ENCODE assay signal across 25 cellular contexts in genomic region chr13:29515372-29515771, GRCh38.
A peak's percentile ranks its signal among the peaks of the same experiment; 100 is the strongest.
DNase-seq lines count a peak whose midpoint lies in the region; ATAC-seq, FAIRE-seq and TF ChIP-seq lines count a peak whose summit lies in the region.
"Had no signal": no experiment of that assay in that cellular context is flagged by ENCODE, and none has a peak within 500 bp of the region (broad histone marks: within the 10 kb centered on the region; RNA-seq: fewer than 3 reads in every experiment).

No MANE protein-coding gene starts in this region.

- H3K4ac ChIP-seq in H1 (replicated peaks; ENCODE audit: insufficient read length, low read depth, low read length) = no peak overlapping the region

- no peak overlapping the region for H3K14ac ChIP-seq in H1 (ENCODE audit: insufficient read length)

- TF ChIP-seq POLR2A in H1 (IDR thresholded peaks at IDR 0.05; ENCODE audit: control extremely low read depth in 1 of 2, low read depth in 2 of 2, low read length in 2 of 2) (no peak), upper lobe of left lung (IDR thresholded peaks at IDR 0.05) (no peak)

- H3K36me3 ChIP-seq in H1 (ENCODE audit: control insufficient read depth in 2 of 4, insufficient read depth in 4 of 4, low read length in 3 of 4) = peaks cover 7 to 65% (median 55%) of the 10 kb centered on the region in 4 experiments; a peak in 7 of 8 replicates
- peaks cover 30% of the 10 kb centered on the region for H3K36me3 ChIP-seq in CD8-positive, alpha-beta T cell (ENCODE audit: insufficient read depth, low read length)
- peaks cover 0 to 26% (median 18%) of the 10 kb centered on the region in 4 donors for H3K36me3 ChIP-seq in upper lobe of left lung

- FAIRE-seq in H1 (lab: Jason Lieb, UNC) = no peak

- H4K5ac ChIP-seq in H1 (ENCODE audit: insufficient read length, low read depth, low read length) = no peak overlapping the region

- H2BK120ac ChIP-seq in H1 (replicated peaks; ENCODE audit: low read depth, low read length) = no peak overlapping the region

- no peak overlapping the region for H3K56ac ChIP-seq in H1 (replicated peaks; ENCODE audit: insufficient read length, low read depth, low read length)

- H3K27me3 Mint-ChIP-seq in HFFc6 (ENCODE audit: insufficient read depth) (peaks cover 4% of the 10 kb centered on the region), osteocyte (ENCODE audit: unreplicated experiment) (no peaks in the 10 kb centered on the region)
- no peaks in the 10 kb centered on the region for H3K27me3 Mint-ChIP-seq in CD8-positive, alpha-beta T cell (ENCODE audit: low read depth)

- no peak for TF ChIP-seq EP300 in H1 (IDR thresholded peaks at IDR 0.05; ENCODE audit: borderline replicate concordance in 1 of 2, low read depth in 2 of 2, low read length in 2 of 2)
- no peak for TF ChIP-seq EP300 in upper lobe of left lung (IDR thresholded peaks at IDR 0.05)

- H4K20me1 ChIP-seq in H1 (replicated peaks in 1 of 2; ENCODE audit: control insufficient read depth in 1 of 2, insufficient read depth in 2 of 2, low read length in 2 of 2) = peaks cover 3 to 20% of the 10 kb centered on the region in 2 experiments

- H4K8ac ChIP-seq in H1 (ENCODE audit: extremely low read depth, insufficient read depth, low read length) = peak overlapping the region; percentile 1; the same call in 1 of the 2 replicates

- H3K23me2 ChIP-seq in H1 (ENCODE audit: low read depth, low read length) = peaks cover 4% of the 10 kb centered on the region; the same call in 1 of the 2 replicates

- H2BK20ac ChIP-seq in H1 (ENCODE audit: low read length) = no peak overlapping the region

- H3K79me2 ChIP-seq in H1 (ENCODE audit: control insufficient read depth in 1 of 2, insufficient read depth in 2 of 2, low read length in 2 of 2) = no peaks in the 10 kb centered on the region

- no peak overlapping the region for H3K18ac ChIP-seq in H1 (ENCODE audit: extremely low read depth, low read length)

- H3K9me3 ChIP-seq in H1 (ENCODE audit: insufficient read depth in 2 of 2, low read depth in 1 of 2, low read length in 1 of 2) = no peaks in the 10 kb centered on the region
- no peaks in the 10 kb centered on the region for H3K9me3 ChIP-seq in CD8-positive, alpha-beta T cell (ENCODE audit: low read length)
- H3K9me3 ChIP-seq in upper lobe of left lung = no peaks in the 10 kb centered on the region
- H3K9me3 ChIP-seq: SJSA1 had no signal

- no peak overlapping the region for H3K4me3 ChIP-seq in H1 (ENCODE audit: extremely low read depth in 1 of 4, insufficient read depth in 2 of 4, low read depth in 3 of 4, low read length in 4 of 4)
- H3K4me3 ChIP-seq in CD8-positive, alpha-beta T cell (ENCODE audit: low read depth, low read length) = no peak overlapping the region
- H3K4me3 ChIP-seq in upper lobe of left lung = no peak overlapping the region
- H3K4me3 ChIP-seq: SJSA1 had no signal

- H3K27me3 ChIP-seq in H1 (replicated peaks in 1 of 4; ENCODE audit: control insufficient read depth in 3 of 4, extremely low read depth in 1 of 4, insufficient read depth in 3 of 4, low read length in 3 of 4) (no peaks in the 10 kb centered on the region), upper lobe of left lung (no peaks in the 10 kb centered on the region)
- no peaks in the 10 kb centered on the region for H3K27me3 ChIP-seq in CD8-positive, alpha-beta T cell (ENCODE audit: insufficient read depth, low read length)
- H3K27me3 ChIP-seq: SJSA1 had no signal

- H2BK5ac ChIP-seq in H1 (ENCODE audit: low read depth, low read length) = no peak overlapping the region

- no peaks in the 10 kb centered on the region; the same call in none of the 2 replicates for H3K79me1 ChIP-seq in H1 (ENCODE audit: low read depth, low read length)

- no peak overlapping the region for H2BK12ac ChIP-seq in H1 (ENCODE audit: low read depth, low read length)

- H3K9me3 Mint-ChIP-seq in HFFc6 (no peaks in the 10 kb centered on the region), osteocyte (ENCODE audit: unreplicated experiment) (no peaks in the 10 kb centered on the region)
- H3K9me3 Mint-ChIP-seq in CD8-positive, alpha-beta T cell = no peaks in the 10 kb centered on the region
- H3K9me3 Mint-ChIP-seq: CD8-positive, alpha-beta memory T cell had no signal

- H3K27ac ChIP-seq in H1 (ENCODE audit: low read depth, low read length) = no peak overlapping the region
- no peak overlapping the region for H3K27ac ChIP-seq in CD8-positive, alpha-beta T cell (ENCODE audit: low read depth, low read length)
- H3K27ac ChIP-seq in upper lobe of left lung = no peak overlapping the region
- H3K27ac ChIP-seq: 22Rv1, SJSA1 had no signal

- no peak for TF ChIP-seq CTCF in HFFc6 (IDR thresholded peaks at IDR 0.05)
- TF ChIP-seq CTCF in H1 (IDR thresholded peaks at IDR 0.05; ENCODE audit: control extremely low read depth in 1 of 3, insufficient read depth in 1 of 3, low read depth in 1 of 3, low read length in 3 of 3) = no peak
- TF ChIP-seq CTCF in osteocyte (IDR thresholded peaks at IDR 0.05) = no peak
- TF ChIP-seq CTCF in CD8-positive, alpha-beta T cell (IDR thresholded peaks at IDR 0.05) = no peak
- TF ChIP-seq CTCF in upper lobe of left lung (IDR thresholded peaks at IDR 0.05) = no peak

- H3K27ac Mint-ChIP-seq in HFFc6 = peak overlapping the region; percentile 90
- peak overlapping the region; percentile 7 for H3K27ac Mint-ChIP-seq in osteocyte (ENCODE audit: unreplicated experiment)
- no peak overlapping the region for H3K27ac Mint-ChIP-seq in CD8-positive, alpha-beta T cell

- H3K4me1 ChIP-seq in H1 (replicated peaks in 1 of 4; ENCODE audit: control insufficient read depth in 3 of 4, insufficient read depth in 4 of 4, low read length in 3 of 4) = no peaks in the 10 kb centered on the region
- no peaks in the 10 kb centered on the region for H3K4me1 ChIP-seq in CD8-positive, alpha-beta T cell (ENCODE audit: insufficient read depth, low read length)
- H3K4me1 ChIP-seq in upper lobe of left lung = no peaks in the 10 kb centered on the region

- 94% methylated on average over 7 of the region's 7 CpGs; no CpG with 5 or more reads in 1 of the 2 experiments for WGBS in H1 (ENCODE audit: extremely low coverage in 1 of 2, insufficient coverage in 1 of 2, insufficient read length in 1 of 2, insufficient replicate concordance in 2 of 2, low coverage in 1 of 2, low lambda C conversion rate in 2 of 2, missing lambda C conversion rate in 1 of 2), 2 experiments
- 88 to 98% methylated on average over 2 to 6 of the region's 7 CpGs for WGBS in upper lobe of left lung, 2 donors

- POLR2A ChIA-PET in H1 (lab: Charles Lee; ENCODE audit: partially characterized antibody) = interaction anchor here (1.2 kb wide), 2 partner anchors 8 to 80 kb away, joined by 3 read pairs; partner anchors contain the start of gene SLC7A1
- POLR2A ChIA-PET in CD8-positive, alpha-beta T cell (lab: Charles Lee) = no interaction called here

- H3K4me3 Mint-ChIP-seq in HFFc6 = no peak overlapping the region; the same call in 1 of the 2 replicates
- no peak overlapping the region for H3K4me3 Mint-ChIP-seq in osteocyte (ENCODE audit: unreplicated experiment)
- no peak overlapping the region for H3K4me3 Mint-ChIP-seq in CD8-positive, alpha-beta T cell
- H3K4me3 Mint-ChIP-seq: CD8-positive, alpha-beta memory T cell had no signal

- intact Hi-C loops in CD8-positive, alpha-beta T cell (cut with DNase I, micrococcal nuclease) = no loop called here

- no peak overlapping the region for H2BK15ac ChIP-seq in H1 (ENCODE audit: low read length)

- peak; percentile 11 for DNase-seq in activated T-cell treated with anti-CD3 and anti-CD28 coated beads, Interleukin-2, amount 50 U/mL, for 1 hour
- DNase-seq in activated T-cell treated with anti-CD3 and anti-CD28 coated beads, Interleukin-2, amount 50 U/mL, for 48 hours = no peak
- DNase-seq in HFFc6 (peak; percentile 43), H1 (ENCODE audit: low read depth in 1 of 2, low spot score in 2 of 2) (no peak), osteocyte (ENCODE audit: extremely low spot score, unreplicated experiment) (no peak), upper lobe of left lung (no peak)
- no peak for DNase-seq in CD8-positive, alpha-beta T cell
- DNase-seq in central memory CD4-positive, alpha-beta T cell = no peak
- DNase-seq: AML-193; C1 segment of cervical spinal cord; Calu3; CD8-positive, alpha-beta memory T cell; GOT3; Karpas-422; NCI-H1694; NCI-H2081; NCI-H2171; NCI-H345; NCI-H524; NCI-H774; NK-92 treated with Interleukin-12 subunit alpha and Interleukin-12 subunit beta, amount 100 ng/mL, for 24 hours had no signal

- no peak overlapping the region for H3K23ac ChIP-seq in H1 (ENCODE audit: insufficient read length)

- H2AFZ ChIP-seq in H1 (ENCODE audit: low read length) = no peak overlapping the region

- no peak overlapping the region for H4K91ac ChIP-seq in H1 (replicated peaks; ENCODE audit: insufficient read length, low read length)

- H3K4me1 Mint-ChIP-seq in HFFc6 (ENCODE audit: low read depth) = peaks cover 67% of the 10 kb centered on the region
- H3K4me1 Mint-ChIP-seq in osteocyte (ENCODE audit: unreplicated experiment) = peaks cover 36% of the 10 kb centered on the region
- H3K4me1 Mint-ChIP-seq in CD8-positive, alpha-beta T cell (ENCODE audit: low read depth) = no peaks in the 10 kb centered on the region
- H3K4me1 Mint-ChIP-seq: CD8-positive, alpha-beta memory T cell had no signal

- no peak overlapping the region for H3K4me2 ChIP-seq in H1 (ENCODE audit: insufficient read depth in 1 of 2, low read depth in 2 of 2, low read length in 2 of 2)

- no peak for ATAC-seq in CD8-positive, alpha-beta T cell
- no peak for ATAC-seq in upper lobe of left lung (ENCODE audit: low FRiP score in 2 of 2)
- ATAC-seq: Panc1, Right ventricle myocardium inferior had no signal

- CTCF ChIA-PET in H1 (lab: Charles Lee; ENCODE audit: partially characterized antibody) = interaction anchor here (0.9 to 1.4 kb wide), 3 partner anchors 22 to 189 kb away, joined by 3 to 4 read pairs (median 3); no protein-coding TSS in a partner anchor
- CTCF ChIA-PET in CD8-positive, alpha-beta T cell (lab: Charles Lee) = interaction anchor here (6.6 kb wide), 1 partner anchor 7 kb away, joined by 30 read pairs; no protein-coding TSS in a partner anchor

- no peak overlapping the region for H3K9ac ChIP-seq in H1 (replicated peaks in 1 of 4; ENCODE audit: extremely low read depth in 1 of 4, low read depth in 3 of 4, low read length in 3 of 4)

- H3K36me3 Mint-ChIP-seq in HFFc6 (ENCODE audit: low read depth) (peaks cover 71% of the 10 kb centered on the region), osteocyte (ENCODE audit: unreplicated experiment) (peaks cover 68% of the 10 kb centered on the region)
- H3K36me3 Mint-ChIP-seq in CD8-positive, alpha-beta T cell = peaks cover 71% of the 10 kb centered on the region

- no peak overlapping the region for H2AK5ac ChIP-seq in H1 (ENCODE audit: low read depth, low read length)

- TF ChIP-seq RAD21 in H1 (IDR thresholded peaks at IDR 0.05 in 1 of 2, conservative IDR thresholded peaks at IDR 0.05 in 1 of 2; ENCODE audit: low read depth in 2 of 2, low read length in 2 of 2) = no peak

TF ChIP-seq in H1, 55 proteins besides CTCF, POLR2A, EP300 and RAD21:
- no peak for TF ChIP-seq TAF1 (IDR thresholded peaks at IDR 0.05; ENCODE audit: low read depth, low read length)
- no peak for TF ChIP-seq NANOG (IDR thresholded peaks at IDR 0.05; ENCODE audit: insufficient read depth, low read depth, low read length, poor library complexity, severe bottlenecking)
- TF ChIP-seq RFX5 (IDR thresholded peaks at IDR 0.05; ENCODE audit: borderline replicate concordance, low read depth, low read length) = no peak
- no peak for TF ChIP-seq FOSL1 (IDR thresholded peaks at IDR 0.05; ENCODE audit: insufficient read depth, low read depth, low read length)
- TF ChIP-seq YY1 (IDR thresholded peaks at IDR 0.05; ENCODE audit: low read depth, low read length) = no peak

Comparison
In these comparisons a context has a peak if more than half of its experiments do, and no peak if none do; other contexts are left out.
1. DNase-seq: peak in activated T-cell treated with anti-CD3 and anti-CD28 coated beads, Interleukin-2, amount 50 U/mL, for 1 hour (single experiment) and HFFc6 (single experiment); none in activated T-cell treated with anti-CD3 and anti-CD28 coated beads, Interleukin-2, amount 50 U/mL, for 48 hours (0 of 2), H1 (0 of 2), osteocyte (single experiment), CD8-positive, alpha-beta T cell (0 of 7), upper lobe of left lung (0 of 2) and central memory CD4-positive, alpha-beta T cell (single experiment).